In genomic region chr15:67050062-67050461, GRCh38 we compare ENCODE assay signal across 11 cellular contexts. TPM values are rescaled to one million over a fixed set of nuclear protein-coding genes. Genes with fewer than 3 reads are reported as not detected.
A peak's percentile ranks its signal among the peaks of the same experiment; 100 is the strongest.
DNase-seq lines count a peak whose midpoint lies in the region; ATAC-seq and TF ChIP-seq lines count a peak whose summit lies in the region.
"Had no signal": no experiment of that assay in that cellular context is flagged by ENCODE, and none has a peak within 500 bp of the region (broad histone marks: within the 10 kb centered on the region; RNA-seq: fewer than 3 reads in every experiment).

No MANE protein-coding gene starts in this region.

- H3K4me3 Mint-ChIP-seq in osteocyte (ENCODE audit: unreplicated experiment) (no peak overlapping the region), GM23338 (no peak overlapping the region)
- no peak overlapping the region for H3K4me3 Mint-ChIP-seq in naive thymus-derived CD4-positive, alpha-beta T cell
- H3K4me3 Mint-ChIP-seq: CD4-positive, alpha-beta memory T cell; effector memory CD8-positive, alpha-beta T cell had no signal

- H3K9ac ChIP-seq in fibroblast of lung (ENCODE audit: insufficient read depth, low read length), result peak overlapping the region; percentile 27

- no peaks in the 10 kb centered on the region for H3K79me2 ChIP-seq in fibroblast of lung (ENCODE audit: control insufficient read depth, insufficient read depth, low read length)
- no peaks in the 10 kb centered on the region for H3K79me2 ChIP-seq in GM23338 (replicated peaks; ENCODE audit: insufficient read depth)

- no peak overlapping the region for H3K4me3 ChIP-seq in AG10803 (ENCODE audit: low read length)
- H3K4me3 ChIP-seq in SJSA1, result no peak overlapping the region
- H3K4me3 ChIP-seq in fibroblast of lung (replicated peaks in 1 of 4; ENCODE audit: control extremely low read depth in 1 of 4, insufficient read depth in 1 of 4, low read depth in 3 of 4, low read length in 4 of 4), result no peak overlapping the region
- no peak overlapping the region for H3K4me3 ChIP-seq in naive thymus-derived CD4-positive, alpha-beta T cell (ENCODE audit: low read length)
- H3K4me3 ChIP-seq in GM23338, result no peak overlapping the region

- DNase-seq in AG10803 (ENCODE audit: low read depth) (peak; percentile 67), SJSA1 (ENCODE audit: low read depth in 1 of 2, low spot score in 2 of 2) (no peak), fibroblast of lung (ENCODE audit: low read depth in 2 of 2) (peak; percentile 51 to 76), osteocyte (ENCODE audit: extremely low spot score, unreplicated experiment) (no peak), GM23338 (ENCODE audit: low spot score) (no peak), cerebellum (ENCODE audit: low spot score) (no peak)
- no peak for DNase-seq in naive thymus-derived CD4-positive, alpha-beta T cell
- DNase-seq: CD4-positive, alpha-beta memory T cell; effector memory CD8-positive, alpha-beta T cell; NCI-H1092 had no signal

- H3K4me1 ChIP-seq in SJSA1 (replicated peaks), result peaks cover 47% of the 10 kb centered on the region
- peaks cover 40% of the 10 kb centered on the region for H3K4me1 ChIP-seq in fibroblast of lung (ENCODE audit: control insufficient read depth, extremely low read depth, insufficient read depth, low read length)
- no peaks in the 10 kb centered on the region for H3K4me1 ChIP-seq in naive thymus-derived CD4-positive, alpha-beta T cell (ENCODE audit: control insufficient read depth in 2 of 2, insufficient read depth in 2 of 2, low read length in 2 of 2)
- H3K4me1 ChIP-seq in GM23338 (ENCODE audit: insufficient read depth), result no peaks in the 10 kb centered on the region; the same call in 1 of the 2 replicates

- H3K27me3 ChIP-seq in SJSA1 (replicated peaks) (no peaks in the 10 kb centered on the region), fibroblast of lung (ENCODE audit: control insufficient read depth, insufficient read depth, low read length) (no peaks in the 10 kb centered on the region), GM23338 (ENCODE audit: insufficient read depth) (no peaks in the 10 kb centered on the region)
- no peaks in the 10 kb centered on the region for H3K27me3 ChIP-seq in naive thymus-derived CD4-positive, alpha-beta T cell (ENCODE audit: control insufficient read depth in 2 of 2, insufficient read depth in 2 of 2, low read length in 2 of 2)

- peak overlapping the region; percentile 100 for H3K27ac ChIP-seq in SJSA1
- H3K27ac ChIP-seq in fibroblast of lung (ENCODE audit: insufficient read depth, low read length), result peak overlapping the region; percentile 88
- no peak overlapping the region for H3K27ac ChIP-seq in naive thymus-derived CD4-positive, alpha-beta T cell (ENCODE audit: low read depth, low read length)
- H3K27ac ChIP-seq in GM23338 (ENCODE audit: low read depth), result no peak overlapping the region

- H3K27me3 Mint-ChIP-seq in osteocyte (ENCODE audit: unreplicated experiment) (no peaks in the 10 kb centered on the region), GM23338 (ENCODE audit: insufficient read depth, low read depth, poor library complexity) (peaks cover 6% of the 10 kb centered on the region)
- H3K27me3 Mint-ChIP-seq in naive thymus-derived CD4-positive, alpha-beta T cell, result no peaks in the 10 kb centered on the region
- H3K27me3 Mint-ChIP-seq: CD4-positive, alpha-beta memory T cell; effector memory CD8-positive, alpha-beta T cell had no signal

- H3K36me3 Mint-ChIP-seq in osteocyte (ENCODE audit: unreplicated experiment) (no peaks in the 10 kb centered on the region), GM23338 (ENCODE audit: low read depth) (no peaks in the 10 kb centered on the region)
- H3K36me3 Mint-ChIP-seq in naive thymus-derived CD4-positive, alpha-beta T cell, result no peaks in the 10 kb centered on the region
- H3K36me3 Mint-ChIP-seq: CD4-positive, alpha-beta memory T cell had no signal

- intact Hi-C loops in naive thymus-derived CD4-positive, alpha-beta T cell (cut with micrococcal nuclease), result loop anchor here in 1 of 2 donors (10.0 kb wide), 1 partner anchor 785 kb away; no protein-coding TSS in a partner anchor

- H3K9me3 Mint-ChIP-seq in osteocyte (ENCODE audit: unreplicated experiment), result no peaks in the 10 kb centered on the region
- no peaks in the 10 kb centered on the region for H3K9me3 Mint-ChIP-seq in naive thymus-derived CD4-positive, alpha-beta T cell
- no peaks in the 10 kb centered on the region for H3K9me3 Mint-ChIP-seq in GM23338
- H3K9me3 Mint-ChIP-seq: CD4-positive, alpha-beta memory T cell; effector memory CD8-positive, alpha-beta T cell had no signal

- CTCF ChIA-PET in naive thymus-derived CD4-positive, alpha-beta T cell (lab: Charles Lee), result interaction anchor here (0.9 kb wide), 1 partner anchor 108 kb away, joined by 3 read pairs; no protein-coding TSS in a partner anchor

- H3K4me2 ChIP-seq in fibroblast of lung (ENCODE audit: extremely low read depth, insufficient read depth, low read length), result peak overlapping the region; percentile 4
- no peak overlapping the region for H3K4me2 ChIP-seq in GM23338

- POLR2A ChIA-PET in naive thymus-derived CD4-positive, alpha-beta T cell (lab: Charles Lee), result no interaction called here

- H3K4me1 Mint-ChIP-seq in osteocyte (ENCODE audit: unreplicated experiment) (peaks cover 37% of the 10 kb centered on the region), GM23338 (peaks cover 10% of the 10 kb centered on the region)
- H3K4me1 Mint-ChIP-seq in naive thymus-derived CD4-positive, alpha-beta T cell, result peaks cover 11 to 29% (median 17%) of the 10 kb centered on the region in 7 donors

- H3K9me3 ChIP-seq in SJSA1 (replicated peaks) (no peaks in the 10 kb centered on the region), fibroblast of lung (ENCODE audit: control insufficient read depth, insufficient read depth, low read depth, low read length) (no peaks in the 10 kb centered on the region)
- no peaks in the 10 kb centered on the region for H3K9me3 ChIP-seq in naive thymus-derived CD4-positive, alpha-beta T cell (ENCODE audit: control insufficient read depth in 2 of 3, low read length in 3 of 3)

- TF ChIP-seq CTCF in AG10803 (conservative IDR thresholded peaks at IDR 0.05; ENCODE audit: low read length) (no peak), fibroblast of lung (conservative IDR thresholded peaks at IDR 0.05 in 1 of 2, IDR thresholded peaks at IDR 0.05 in 1 of 2; ENCODE audit: low read depth in 1 of 2, low read length in 2 of 2) (no peak), osteocyte (IDR thresholded peaks at IDR 0.05) (no peak), GM23338 (conservative IDR thresholded peaks at IDR 0.05; ENCODE audit: low read depth in 2 of 2) (no peak)

- no peaks in the 10 kb centered on the region for H4K20me1 ChIP-seq in fibroblast of lung (ENCODE audit: control insufficient read depth, extremely low read depth, insufficient read depth, low read length)
- no peaks in the 10 kb centered on the region for H4K20me1 ChIP-seq in GM23338 (replicated peaks; ENCODE audit: insufficient read depth)

- no peak overlapping the region for H2AFZ ChIP-seq in fibroblast of lung (ENCODE audit: low read length)
- H2AFZ ChIP-seq in GM23338, result no peak overlapping the region; the same call in 1 of the 2 replicates

- H3F3A ChIP-seq in GM23338 (replicated peaks; ENCODE audit: low read depth), result 0 out of 2 replicates have a peak, but pooled peaks cover 2% of the 10 kb centered on the region

- ATAC-seq in naive thymus-derived CD4-positive, alpha-beta T cell, result no peak
- no peak for ATAC-seq in GM23338
- no peak for ATAC-seq in GM21576 (IDR thresholded peaks at IDR 0.05; ENCODE audit: unreplicated experiment)
- ATAC-seq: effector memory CD8-positive, alpha-beta T cell had no signal

- H3K27ac Mint-ChIP-seq in osteocyte (ENCODE audit: unreplicated experiment), result peak overlapping the region; percentile 94
- H3K27ac Mint-ChIP-seq in naive thymus-derived CD4-positive, alpha-beta T cell, result no peak overlapping the region
- H3K27ac Mint-ChIP-seq in GM23338, result no peak overlapping the region
- H3K27ac Mint-ChIP-seq: effector memory CD8-positive, alpha-beta T cell had no signal

- H3K36me3 ChIP-seq in SJSA1 (no peaks in the 10 kb centered on the region), fibroblast of lung (ENCODE audit: control insufficient read depth, insufficient read depth, low read length) (no peaks in the 10 kb centered on the region), GM23338 (ENCODE audit: insufficient read depth) (no peaks in the 10 kb centered on the region)
- no peaks in the 10 kb centered on the region for H3K36me3 ChIP-seq in naive thymus-derived CD4-positive, alpha-beta T cell (ENCODE audit: control insufficient read depth in 2 of 3, insufficient read depth in 3 of 3, low read length in 3 of 3)

- H3K9me2 ChIP-seq in GM23338 (ENCODE audit: insufficient read depth), result no peaks in the 10 kb centered on the region

TF ChIP-seq in GM23338, 12 proteins besides CTCF, POLR2A, EP300 and RAD21 (continues in another document):
- TF ChIP-seq STAT1 (IDR thresholded peaks at IDR 0.05; ENCODE audit: unreplicated experiment) (no peak), CREB1 (CRISPR knock-in tag; IDR thresholded peaks at IDR 0.05; ENCODE audit: low read depth) (no peak)

RNA-seq across cellular contexts. Expression of gene SMAD3, which starts 15.3 kb away (rescaled TPM):
- 19.5 and 22.0 TPM in 2 replicates for total RNA-seq in SJSA1 (2014; rRNA removed; shearing (Covaris generic))
- 48.8 and 69.9 TPM in 2 replicates for total RNA-seq in fibroblast of lung
- 173 and 210 TPM in 2 replicates for polyA plus RNA-seq in fibroblast of lung
- polyA plus RNA-seq in fibroblast of lung (2012), result 201 and 211 TPM in 2 replicates
- 738 and 1,027 TPM in 2 replicates for polyA minus RNA-seq in fibroblast of lung (ENCODE audit: low replicate concordance)
- total RNA-seq in osteocyte, result 35.8 and 39.7 TPM in 2 replicates
- total RNA-seq in naive thymus-derived CD4-positive, alpha-beta T cell, result 100 to 1,000 TPM in 3 of 5 experiments, 10 to 100 TPM in 2; 27.4 to 142 (median 113) TPM
- 10 to 100 TPM in 1 of 2 donors, 1 to 10 TPM in 1; 4.0 to 11.5 TPM for polyA plus RNA-seq in naive thymus-derived CD4-positive, alpha-beta T cell
- 9.0 and 11.6 TPM in 2 replicates for total RNA-seq in GM23338 (2014; rRNA removed; shearing (Covaris generic))
- polyA plus RNA-seq in GM23338 (2016; fragmentation: Nextera tagmentation; extraction: Ambion mirVana), result 3.4 and 4.9 TPM in 2 replicates
- 10.4 TPM for total RNA-seq in cerebellum

Comparison
In these comparisons a context has a peak if more than half of its experiments do, and no peak if none do; other contexts are left out.
1. DNase-seq: peak in AG10803 (single experiment) and fibroblast of lung (2 of 2); none in SJSA1 (0 of 2), osteocyte (single experiment), naive thymus-derived CD4-positive, alpha-beta T cell (0 of 9), GM23338 (single experiment) and cerebellum (single experiment).
2. H3K27ac ChIP-seq: peak in SJSA1 (single experiment) and fibroblast of lung (single experiment); none in naive thymus-derived CD4-positive, alpha-beta T cell (single experiment) and GM23338 (single experiment).